In genomic region chr7:99864041-99864440, GRCh38 we compare ENCODE assay signal across 16 cellular contexts. TPM values are rescaled to one million over a fixed set of nuclear protein-coding genes. Genes with fewer than 3 reads are reported as not detected.
"Had no signal": no experiment of that assay in that cellular context is flagged by ENCODE, and none has a peak within 500 bp of the region (broad histone marks: within the 10 kb centered on the region; RNA-seq: fewer than 3 reads in every experiment).

No MANE protein-coding gene starts in this region.

- H3K9me3 ChIP-seq: ovary, suprapubic skin had no signal

- H3K4me3 Mint-ChIP-seq: activated CD4-positive, alpha-beta T cell treated with anti-CD3 and anti-CD28 coated beads, Interleukin-2, amount 10 ng/mL, durations not matched to agents 7 days and 5 days; activated naive CD4-positive, alpha-beta T cell treated with anti-CD3 and anti-CD28 coated beads, Interleukin-2, amount 10 ng/mL, durations not matched to agents 7 days and 5 days; brain; neural crest cell; type B pancreatic cell had no signal

- H3K36me3 ChIP-seq: adrenal gland, left ventricle myocardium inferior, ovary, sigmoid colon, suprapubic skin had no signal

- H3K4me1 ChIP-seq: left ventricle myocardium inferior, sigmoid colon, suprapubic skin had no signal

- H3K36me3 Mint-ChIP-seq: activated naive CD4-positive, alpha-beta T cell treated with anti-CD3 and anti-CD28 coated beads, Interleukin-2, amount 10 ng/mL, durations not matched to agents 7 days and 5 days; brain; type B pancreatic cell had no signal

- H3K9me3 Mint-ChIP-seq: activated CD4-positive, alpha-beta T cell treated with anti-CD3 and anti-CD28 coated beads, Interleukin-2, amount 10 ng/mL, durations not matched to agents 7 days and 5 days; activated naive CD4-positive, alpha-beta T cell treated with anti-CD3 and anti-CD28 coated beads, Interleukin-2, amount 10 ng/mL, durations not matched to agents 7 days and 5 days; activated T-helper 2 cell treated with anti-CD3 and anti-CD28 coated beads, Interferon-gamma antibody, Interleukin-2, Interleukin-4, amounts not matched to agents 10 μg/mL and 5 μg/mL and 100 μg/mL, durations not matched to agents 14 hours and 24 hours and 36 hours; type B pancreatic cell had no signal

- H3K4me1 Mint-ChIP-seq: activated CD4-positive, alpha-beta T cell treated with anti-CD3 and anti-CD28 coated beads, Interleukin-2, amount 10 ng/mL, durations not matched to agents 7 days and 5 days; activated naive CD4-positive, alpha-beta T cell treated with anti-CD3 and anti-CD28 coated beads, Interleukin-2, amount 10 ng/mL, durations not matched to agents 7 days and 5 days; brain had no signal

- H3K4me3 ChIP-seq: adrenal gland, left ventricle myocardium inferior, ovary, sigmoid colon, suprapubic skin had no signal

- H3K27ac Mint-ChIP-seq: activated CD4-positive, alpha-beta T cell treated with anti-CD3 and anti-CD28 coated beads, Interleukin-2, amount 10 ng/mL, durations not matched to agents 7 days and 5 days; activated naive CD4-positive, alpha-beta T cell treated with anti-CD3 and anti-CD28 coated beads, Interleukin-2, amount 10 ng/mL, durations not matched to agents 7 days and 5 days; activated T-helper 2 cell treated with anti-CD3 and anti-CD28 coated beads, Interferon-gamma antibody, Interleukin-2, Interleukin-4, amounts not matched to agents 10 μg/mL and 5 μg/mL and 100 μg/mL, durations not matched to agents 14 hours and 24 hours and 36 hours; brain; type B pancreatic cell had no signal

- H3K27ac ChIP-seq: adrenal gland, left ventricle myocardium inferior, ovary, sigmoid colon, suprapubic skin had no signal

- H3K27me3 ChIP-seq: adrenal gland, ovary, sigmoid colon, suprapubic skin had no signal

- DNase-seq: activated CD4-positive, alpha-beta T cell treated with anti-CD3 and anti-CD28 coated beads, Interleukin-2, amount 10 ng/mL, durations not matched to agents 7 days and 5 days; activated CD4-positive, CD25-positive, alpha-beta regulatory T cell; activated naive CD4-positive, alpha-beta T cell treated with anti-CD3 and anti-CD28 coated beads, Interleukin-2, amount 10 ng/mL, durations not matched to agents 7 days and 5 days; adrenal gland; cerebellar nuclear complex; left ventricle myocardium inferior; ovary; sigmoid colon; stimulated activated CD4-positive, alpha-beta T cell treated with anti-CD3 and anti-CD28 coated beads, Interleukin-12 subunit alpha, Interleukin-12 subunit beta, amount 100 ng/mL, for 4 hours; stimulated activated naive CD4-positive, alpha-beta T cell treated with Interleukin-2 at 50 U/mL for 16 hours; T-helper 2 cell had no signal

RNA-seq across cellular contexts. Expression of gene OR2AE1, which starts 12.8 kb away (rescaled TPM):
- total RNA-seq: left ventricle myocardium inferior, neural crest cell, sigmoid colon had no signal

RNA-seq across cellular contexts. Expression of gene CYP3A43, which starts 36.2 kb away (rescaled TPM):
- total RNA-seq: activated CD4-positive, alpha-beta T cell treated with anti-CD3 and anti-CD28 coated beads, Interleukin-2, amount 10 ng/mL, durations not matched to agents 7 days and 5 days; activated T-helper 2 cell treated with anti-CD3 and anti-CD28 coated beads, Interferon-gamma antibody, Interleukin-2, Interleukin-4, amounts not matched to agents 10 μg/mL and 5 μg/mL and 100 μg/mL, durations not matched to agents 14 hours and 24 hours and 36 hours; adrenal gland; left ventricle myocardium inferior; neural crest cell; suprapubic skin had no signal
